Comparison of ENCODE assay signal across 8 cellular contexts in genomic region chr19:41219924-41220567, GRCh38. TPM values are rescaled to one million over a fixed set of nuclear protein-coding genes. Genes with fewer than 3 reads are reported as not detected.
A peak's percentile ranks its signal among the peaks of the same experiment; 100 is the strongest.
DNase-seq lines count a peak whose midpoint lies in the region; ATAC-seq and TF ChIP-seq lines count a peak whose summit lies in the region.

No MANE protein-coding gene starts in this region.

- no peak overlapping the region for H3K9ac ChIP-seq in iPS-18a (ENCODE audit: low read length)

- no peak for DNase-seq in HFF-Myc (ENCODE audit: extremely low read depth, low read depth)
- peak in 3 of 4 donors; percentile 14 to 32 (median 22) for DNase-seq in body of pancreas
- DNase-seq in stimulated activated effector memory CD8-positive, alpha-beta T cell treated with anti-CD3 and anti-CD28 coated beads, Interleukin-12 subunit alpha, Interleukin-12 subunit beta, amount 100 ng/mL, for 72 hours (ENCODE audit: low spot score in 2 of 2): no peak
- no peak for DNase-seq in NCI-H82 treated with DMSO at 0.1 percent for 48 hours (lab: John Stamatoyannopoulos, UW; ENCODE audit: unreplicated experiment)
- DNase-seq in activated effector memory CD4-positive, alpha-beta T cell treated with anti-CD3 and anti-CD28 coated beads, Interleukin-2, amount 50 U/mL, for 16 hours: no peak

- TF ChIP-seq POLR2A in body of pancreas (IDR thresholded peaks at IDR 0.05): no peak

- peak overlapping the region; percentile 77 for H3K27ac Mint-ChIP-seq in stimulated activated effector memory CD8-positive, alpha-beta T cell treated with anti-CD3 and anti-CD28 coated beads, Interleukin-12 subunit alpha, Interleukin-12 subunit beta, amount 100 ng/mL, for 72 hours

- H3K4me3 ChIP-seq in HFF-Myc (replicated peaks; ENCODE audit: low read depth, low read length) (peak overlapping the region; percentile 69), body of pancreas (no peak overlapping the region), iPS-18a (ENCODE audit: low read length) (peak overlapping the region; percentile 73)

- H3K36me3 Mint-ChIP-seq in stimulated activated effector memory CD8-positive, alpha-beta T cell treated with anti-CD3 and anti-CD28 coated beads, Interleukin-12 subunit alpha, Interleukin-12 subunit beta, amount 100 ng/mL, for 72 hours: no peaks in the 10 kb centered on the region

- H3K9me3 ChIP-seq in body of pancreas (no peaks in the 10 kb centered on the region), iPS-18a (ENCODE audit: control insufficient read depth, low read depth, low read length) (no peaks in the 10 kb centered on the region)

- H3K36me3 ChIP-seq in body of pancreas (replicated peaks in 1 of 2; ENCODE audit: insufficient read depth in 1 of 2, low read depth in 2 of 2) (no peaks in the 10 kb centered on the region), iPS-18a (ENCODE audit: control insufficient read depth, low read depth, low read length) (peaks cover 6% of the 10 kb centered on the region)

- ATAC-seq in body of pancreas (peak; percentile 15), HG03342 (IDR thresholded peaks at IDR 0.05; ENCODE audit: unreplicated experiment) (no peak), GM19463 (IDR thresholded peaks at IDR 0.05; ENCODE audit: unreplicated experiment) (no peak)
- no peak for ATAC-seq in stimulated activated effector memory CD8-positive, alpha-beta T cell treated with anti-CD3 and anti-CD28 coated beads, Interleukin-12 subunit alpha, Interleukin-12 subunit beta, amount 100 ng/mL, for 72 hours

- intact Hi-C loops in body of pancreas (cut with DNase I): no loop called here

- no peaks in the 10 kb centered on the region for H3K9me3 Mint-ChIP-seq in stimulated activated effector memory CD8-positive, alpha-beta T cell treated with anti-CD3 and anti-CD28 coated beads, Interleukin-12 subunit alpha, Interleukin-12 subunit beta, amount 100 ng/mL, for 72 hours

- peaks cover 10% of the 10 kb centered on the region for H3K4me1 ChIP-seq in body of pancreas
- peaks cover 11% of the 10 kb centered on the region for H3K4me1 ChIP-seq in iPS-18a (ENCODE audit: control insufficient read depth, low read depth, low read length)

- no peak overlapping the region for H3K4me3 Mint-ChIP-seq in stimulated activated effector memory CD8-positive, alpha-beta T cell treated with anti-CD3 and anti-CD28 coated beads, Interleukin-12 subunit alpha, Interleukin-12 subunit beta, amount 100 ng/mL, for 72 hours

- 10 to 33% methylated on average over 9 to 16 of the region's 16 CpGs for WGBS in body of pancreas, 2 donors

- H3K27me3 ChIP-seq in body of pancreas (peaks cover 0 to 14% of the 10 kb centered on the region in 2 donors), iPS-18a (ENCODE audit: control insufficient read depth, insufficient read depth, low read length) (no peaks in the 10 kb centered on the region)

- peak overlapping the region in 2 of 4 donors; percentile 41 to 53 for H3K27ac ChIP-seq in body of pancreas
- H3K27ac ChIP-seq in iPS-18a (ENCODE audit: low read length): no peak overlapping the region

- TF ChIP-seq CTCF in HFF-Myc (IDR thresholded peaks at IDR 0.05; ENCODE audit: low read depth, low read length, missing control alignments) (no peak), body of pancreas (IDR thresholded peaks at IDR 0.05) (no peak)

- H3K4me1 Mint-ChIP-seq in stimulated activated effector memory CD8-positive, alpha-beta T cell treated with anti-CD3 and anti-CD28 coated beads, Interleukin-12 subunit alpha, Interleukin-12 subunit beta, amount 100 ng/mL, for 72 hours: peaks cover 38% of the 10 kb centered on the region

RNA-seq across cellular contexts. Expression of gene AXL, which starts 1.0 kb away (rescaled TPM):
- 10 to 100 TPM; 14.2 to 15.0 TPM for total RNA-seq in body of pancreas

RNA-seq across cellular contexts. Expression of gene CYP2S1, which starts 27.0 kb away (rescaled TPM):
- total RNA-seq in body of pancreas: 1 to 10 TPM in 1 of 2 donors, not detected in 1; 6.7 TPM

RNA-seq across cellular contexts. Expression of gene HNRNPUL1, which starts 44.1 kb away (rescaled TPM):
- total RNA-seq in body of pancreas: 10 to 100 TPM; 76.0 to 87.3 TPM

Comparison
In these comparisons a context has a peak if more than half of its experiments do, and no peak if none do; other contexts are left out.
1. DNase-seq: peak in body of pancreas (3 of 4); none in HFF-Myc (single experiment), stimulated activated effector memory CD8-positive, alpha-beta T cell treated with anti-CD3 and anti-CD28 coated beads, Interleukin-12 subunit alpha, Interleukin-12 subunit beta, amount 100 ng/mL, for 72 hours (0 of 2), NCI-H82 treated with DMSO at 0.1 percent for 48 hours (single experiment) and activated effector memory CD4-positive, alpha-beta T cell treated with anti-CD3 and anti-CD28 coated beads, Interleukin-2, amount 50 U/mL, for 16 hours (single experiment).
2. H3K4me3 ChIP-seq: peak in HFF-Myc (single experiment) and iPS-18a (single experiment); none in body of pancreas (0 of 2).